16 cellular contexts compared by ENCODE assay signal in the genomic region with DNA sequence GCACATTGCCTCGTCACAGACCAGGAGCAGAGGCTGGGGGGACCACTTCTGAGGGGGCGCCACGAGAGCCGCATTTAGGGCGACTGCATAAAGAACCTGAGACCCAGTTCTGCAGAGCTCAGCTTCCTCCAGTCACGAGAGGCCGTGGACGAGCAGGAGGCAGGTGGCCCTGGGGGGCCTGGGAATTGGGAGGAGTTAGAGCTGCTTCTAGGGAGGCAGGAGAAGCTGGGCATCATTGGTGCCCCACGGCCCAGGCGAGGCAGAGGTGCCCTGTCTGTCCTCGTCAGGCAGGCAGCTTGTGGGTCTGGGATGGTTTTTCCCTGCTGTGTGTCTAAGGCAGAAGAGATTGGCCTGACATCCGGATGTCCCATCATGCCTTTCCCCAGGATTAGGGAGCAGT.
DNase-seq lines count a peak whose midpoint lies in the region; ATAC-seq and TF ChIP-seq lines count a peak whose summit lies in the region.
"Had no signal": no experiment of that assay in that cellular context is flagged by ENCODE, and none has a peak within 500 bp of the region (broad histone marks: within the 10 kb centered on the region; RNA-seq: fewer than 3 reads in every experiment).

No MANE protein-coding gene starts in this region.

- no peak overlapping the region for H2AFZ ChIP-seq in IMR-90 (replicated peaks; ENCODE audit: low read length, poor library complexity)
- no peak overlapping the region for H2AFZ ChIP-seq in neuronal stem cell (ENCODE audit: low read length)

- no peak overlapping the region for H2BK12ac ChIP-seq in neuronal stem cell (ENCODE audit: low read length)

- H3K18ac ChIP-seq in IMR-90 (ENCODE audit: low read depth, low read length): no peak overlapping the region
- H3K18ac ChIP-seq in neuronal stem cell (ENCODE audit: low read length): no peak overlapping the region

- DNase-seq in IMR-90 (no peak), neuronal stem cell (ENCODE audit: low spot score) (no peak), GM13976 (ENCODE audit: low spot score) (no peak), DMS153 (lab: John Stamatoyannopoulos, UW) (no peak), left lung (no peak)
- DNase-seq: AML-193; CD4-positive, alpha-beta memory T cell; CD4-positive, CD25-positive, alpha-beta regulatory T cell; CD8-positive, alpha-beta memory T cell; COR-L47; DMS 273 treated with DMSO at 0.1 percent for 48 hours; DMS79 treated with DMSO at 0.1 percent for 48 hours; GF-D8 had no signal

- H3K36me3 ChIP-seq in BLaER1 (no peaks in the 10 kb centered on the region), IMR-90 (ENCODE audit: control insufficient read depth, insufficient read depth, low read length) (no peaks in the 10 kb centered on the region), neuronal stem cell (replicated peaks in 1 of 2; ENCODE audit: control insufficient read depth in 2 of 2, insufficient read depth in 2 of 2, low read length in 2 of 2) (no peaks in the 10 kb centered on the region), left lung (no peaks in the 10 kb centered on the region)

- no peak overlapping the region for H3K27ac ChIP-seq in BLaER1
- no peak overlapping the region for H3K27ac ChIP-seq in IMR-90 (ENCODE audit: insufficient read depth, low read length)
- no peak overlapping the region for H3K27ac ChIP-seq in neuronal stem cell (replicated peaks; ENCODE audit: low read length)
- no peak overlapping the region for H3K27ac ChIP-seq in left lung
- H3K27ac ChIP-seq: 22Rv1, A549 had no signal

- TF ChIP-seq CTCF in IMR-90 (conservative IDR thresholded peaks at IDR 0.05; ENCODE audit: low read depth, low read length) (no peak), GM13976 (IDR thresholded peaks at IDR 0.05; ENCODE audit: borderline replicate concordance, control extremely low read depth, extremely low read depth, insufficient read depth, missing control alignments) (no peak), left lung (IDR thresholded peaks at IDR 0.05) (no peak)

- H4K5ac ChIP-seq in IMR-90 (ENCODE audit: low read depth, low read length): no peak overlapping the region

- no peak overlapping the region for H2BK120ac ChIP-seq in IMR-90 (ENCODE audit: low read depth, low read length)
- no peak overlapping the region for H2BK120ac ChIP-seq in neuronal stem cell (ENCODE audit: low read depth, low read length)

- no TSS peak for BruUV-seq in IMR-90 (replicated peaks; lab: Mats Ljungman, UMichigan)

- H3K4ac ChIP-seq in IMR-90 (ENCODE audit: low read depth, low read length): no peak overlapping the region
- no peak overlapping the region for H3K4ac ChIP-seq in neuronal stem cell (ENCODE audit: low read length)

- no peak overlapping the region for H2BK15ac ChIP-seq in IMR-90 (ENCODE audit: low read depth, low read length)
- H2BK15ac ChIP-seq in neuronal stem cell (ENCODE audit: low read length): no peak overlapping the region

- no peak overlapping the region for H3K14ac ChIP-seq in IMR-90 (replicated peaks; ENCODE audit: low read depth, low read length)
- no peak overlapping the region for H3K14ac ChIP-seq in neuronal stem cell (ENCODE audit: low read length)

- TF ChIP-seq POLR2A in IMR-90 (IDR thresholded peaks at IDR 0.05; ENCODE audit: low read depth, low read length): no peak

- H3K56ac ChIP-seq in IMR-90 (ENCODE audit: extremely low read depth, insufficient read depth, low read length): no peak overlapping the region

- no peak for TF ChIP-seq RAD21 in IMR-90 (IDR thresholded peaks at IDR 0.05; ENCODE audit: low read length)

- H3K9me3 ChIP-seq in BLaER1 (peaks cover 11% of the 10 kb centered on the region), IMR-90 (ENCODE audit: control insufficient read depth, insufficient read depth, low read length) (peaks cover 7% of the 10 kb centered on the region; the same call in 1 of the 2 replicates), neuronal stem cell (replicated peaks in 1 of 2; ENCODE audit: control insufficient read depth in 2 of 2, insufficient read depth in 1 of 2, low read depth in 1 of 2, low read length in 2 of 2) (peaks cover 0 to 8% of the 10 kb centered on the region in 2 donors), left lung (no peaks in the 10 kb centered on the region)

- H3K4me1 ChIP-seq in BLaER1: peaks cover 77% of the 10 kb centered on the region
- no peaks in the 10 kb centered on the region for H3K4me1 ChIP-seq in IMR-90 (ENCODE audit: control insufficient read depth, insufficient read depth, low read length)
- peaks cover 0 to 3% of the 10 kb centered on the region in 2 donors for H3K4me1 ChIP-seq in neuronal stem cell (ENCODE audit: control insufficient read depth in 2 of 2, insufficient read depth in 1 of 2, low read depth in 1 of 2, low read length in 2 of 2)
- no peaks in the 10 kb centered on the region for H3K4me1 ChIP-seq in left lung
- H3K4me1 ChIP-seq: A549 had no signal

- H2AK5ac ChIP-seq in IMR-90 (ENCODE audit: low read depth, low read length) (no peak overlapping the region), neuronal stem cell (ENCODE audit: low read depth, low read length) (no peak overlapping the region)

- H3K4me3 ChIP-seq in BLaER1: no peak overlapping the region
- H3K4me3 ChIP-seq in IMR-90 (ENCODE audit: insufficient read depth, low read depth, low read length): no peak overlapping the region
- H3K4me3 ChIP-seq in neuronal stem cell (ENCODE audit: low read length in 2 of 2): no peak overlapping the region
- no peak overlapping the region for H3K4me3 ChIP-seq in left lung
- H3K4me3 ChIP-seq: A549 had no signal

- POLR2A ChIA-PET in IMR-90 (lab: Charles Lee; ENCODE audit: unreplicated experiment): no interaction called here

- no peak overlapping the region for H2BK20ac ChIP-seq in IMR-90 (ENCODE audit: low read depth, low read length)

- CTCF ChIA-PET in IMR-90 (lab: Yijun Ruan, JAX): no interaction called here

- in situ Hi-C loops in IMR-90 (cut with MboI; ENCODE audit: low sequenced_read_pairs): no loop called here
- in situ Hi-C loops in GM13976 (cut with MboI; ENCODE audit: low sequenced_read_pairs, unreplicated experiment): no loop called here

- H3K9ac ChIP-seq in BLaER1: no peak overlapping the region
- no peak overlapping the region for H3K9ac ChIP-seq in IMR-90 (ENCODE audit: low read depth, low read length)
- peak overlapping the region; percentile 24 for H3K9ac ChIP-seq in neuronal stem cell (ENCODE audit: low read depth, low read length, poor library complexity)

- dilution Hi-C loops in IMR-90 (cut with HindIII; ENCODE audit: low sequenced_read_pairs, unreplicated experiment): no loop called here

- H3K27me3 ChIP-seq in BLaER1 (no peaks in the 10 kb centered on the region), IMR-90 (ENCODE audit: control insufficient read depth, insufficient read depth, low read length) (peaks cover 22% of the 10 kb centered on the region), neuronal stem cell (ENCODE audit: control insufficient read depth in 3 of 3, insufficient read depth in 3 of 3, low read depth in 1 of 3, low read length in 3 of 3) (peaks cover 0 to 6% (median 0%) of the 10 kb centered on the region in 3 experiments), left lung (peaks cover 0 to 21% of the 10 kb centered on the region in 2 donors)

- no CpG with 5 or more reads among the region's 12 CpGs for WGBS in IMR-90 (ENCODE audit: extremely low coverage in 2 of 2, insufficient read length in 1 of 2), 2 experiments
- WGBS in neuronal stem cell (ENCODE audit: extremely low coverage in 2 of 2, insufficient read length in 2 of 2, insufficient replicate concordance in 1 of 2), 2 donors: no CpG with 5 or more reads among the region's 12 CpGs

- H3K4me2 ChIP-seq in BLaER1: peak overlapping the region; percentile 82
- H3K4me2 ChIP-seq in IMR-90 (ENCODE audit: low read depth, low read length): no peak overlapping the region
- H3K4me2 ChIP-seq in neuronal stem cell (ENCODE audit: insufficient read depth, low read length, poor library complexity, severe bottlenecking): no peak overlapping the region
- H3K4me2 ChIP-seq: A549 had no signal

- no peak for ATAC-seq in IMR-90 (ENCODE audit: low read depth)
- no peak for ATAC-seq in left lung
- ATAC-seq: A549 had no signal

- no peaks in the 10 kb centered on the region for H3K79me1 ChIP-seq in IMR-90 (ENCODE audit: low read depth in 1 of 2, low read length in 2 of 2)
- no peaks in the 10 kb centered on the region for H3K79me1 ChIP-seq in neuronal stem cell (ENCODE audit: low read depth, low read length)

- H4K20me1 ChIP-seq in BLaER1 (no peaks in the 10 kb centered on the region), IMR-90 (ENCODE audit: insufficient read depth, low read length) (no peaks in the 10 kb centered on the region)

- H2AK9ac ChIP-seq in IMR-90 (replicated peaks; ENCODE audit: low read depth, low read length, poor library complexity): peak overlapping the region; percentile 40

- intact Hi-C loops in IMR-90 (cut with micrococcal nuclease) (no loop called here), left lung (cut with DNase I) (no loop called here)

- H3K23ac ChIP-seq in IMR-90 (ENCODE audit: low read depth, low read length) (no peak overlapping the region), neuronal stem cell (ENCODE audit: low read depth, low read length, poor library complexity) (no peak overlapping the region)

- H4K8ac ChIP-seq in IMR-90 (ENCODE audit: low read depth in 2 of 2, low read length in 2 of 2) (no peak overlapping the region), neuronal stem cell (ENCODE audit: low read depth, low read length) (no peak overlapping the region)

- no peaks in the 10 kb centered on the region for H3K9me1 ChIP-seq in IMR-90 (ENCODE audit: insufficient read depth, low read length)

- H2BK5ac ChIP-seq in IMR-90 (ENCODE audit: low read depth, low read length, poor library complexity, severe bottlenecking): no peak overlapping the region
- no peak overlapping the region for H2BK5ac ChIP-seq in neuronal stem cell (ENCODE audit: low read length)

- H4K91ac ChIP-seq in IMR-90 (ENCODE audit: insufficient read depth, low read depth, low read length): no peak overlapping the region
- H4K91ac ChIP-seq in neuronal stem cell (ENCODE audit: low read depth, low read length, poor library complexity): no peak overlapping the region

TF ChIP-seq in IMR-90, 13 proteins besides CTCF, POLR2A, EP300 and RAD21:
- TF ChIP-seq MAFK (IDR thresholded peaks at IDR 0.05; ENCODE audit: low read depth, low read length) (no peak), CHD1 (IDR thresholded peaks at IDR 0.05; ENCODE audit: low read depth, low read length) (no peak), FOS (IDR thresholded peaks at IDR 0.05; ENCODE audit: low read depth, low read length) (no peak), RFX5 (IDR thresholded peaks at IDR 0.05; ENCODE audit: low read depth, low read length) (no peak)
- TF ChIP-seq, protein P1, sequence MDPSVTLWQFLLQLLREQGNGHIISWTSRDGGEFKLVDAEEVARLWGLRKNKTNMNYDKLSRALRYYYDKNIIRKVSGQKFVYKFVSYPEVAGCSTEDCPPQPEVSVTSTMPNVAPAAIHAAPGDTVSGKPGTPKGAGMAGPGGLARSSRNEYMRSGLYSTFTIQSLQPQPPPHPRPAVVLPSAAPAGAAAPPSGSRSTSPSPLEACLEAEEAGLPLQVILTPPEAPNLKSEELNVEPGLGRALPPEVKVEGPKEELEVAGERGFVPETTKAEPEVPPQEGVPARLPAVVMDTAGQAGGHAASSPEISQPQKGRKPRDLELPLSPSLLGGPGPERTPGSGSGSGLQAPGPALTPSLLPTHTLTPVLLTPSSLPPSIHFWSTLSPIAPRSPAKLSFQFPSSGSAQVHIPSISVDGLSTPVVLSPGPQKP (IDR thresholded peaks at IDR 0.05; ENCODE audit: borderline replicate concordance, low read depth, low read length): no peak
